In genomic region chr9:129783516-129784361, GRCh38 we compare ENCODE assay signal across 8 cellular contexts. TPM values are rescaled to one million over a fixed set of nuclear protein-coding genes. Genes with fewer than 3 reads are reported as not detected.
DNase-seq lines count a peak whose midpoint lies in the region; ATAC-seq, FAIRE-seq and TF ChIP-seq lines count a peak whose summit lies in the region.

No MANE protein-coding gene starts in this region.

- H3K9me3 ChIP-seq in A673 (ENCODE audit: low read depth, low read length, poor library complexity, severe bottlenecking) = no peaks in the 10 kb centered on the region

- no peak overlapping the region for H3K4me3 Mint-ChIP-seq in activated B cell treated with CpG ODN at 0.5 μM for 24 hours

- H3K9me3 Mint-ChIP-seq in activated B cell treated with CpG ODN at 0.5 μM for 24 hours = no peaks in the 10 kb centered on the region

- no peak overlapping the region for H3K4me3 ChIP-seq in A673 (ENCODE audit: low read depth, low read length, poor library complexity, severe bottlenecking)
- no peak overlapping the region for H3K4me3 ChIP-seq in bronchial epithelial cell (ENCODE audit: low read depth, low read length)
- no peak overlapping the region for H3K4me3 ChIP-seq in kidney epithelial cell (ENCODE audit: low read depth, low read length)

- TF ChIP-seq CTCF in A673 (conservative IDR thresholded peaks at IDR 0.05; ENCODE audit: low read depth, low read length) = peak; percentile 93
- TF ChIP-seq CTCF in activated B cell treated with CpG ODN at 0.5 μM for 24 hours (IDR thresholded peaks at IDR 0.05) = peak; percentile 74
- peak; percentile 82 for TF ChIP-seq CTCF in bronchial epithelial cell (IDR thresholded peaks at IDR 0.05; ENCODE audit: insufficient read depth, low read length, severe bottlenecking)
- TF ChIP-seq CTCF in kidney epithelial cell (IDR thresholded peaks at IDR 0.05; ENCODE audit: insufficient read depth, low read length, poor library complexity, severe bottlenecking) = peak; percentile 90

- peak; percentile 87 for DNase-seq in A673 (ENCODE audit: low spot score)
- peak; percentile 78 for DNase-seq in GM19238 (ENCODE audit: insufficient read length, low spot score)
- peak; percentile 79 for DNase-seq in NCI-H2171 (lab: John Stamatoyannopoulos, UW)
- peak; percentile 46 for DNase-seq in activated B cell treated with CpG ODN at 0.5 μM for 24 hours
- peak; percentile 43 for DNase-seq in bronchial epithelial cell (ENCODE audit: low read depth)
- no peak for DNase-seq in kidney epithelial cell (ENCODE audit: low read depth)
- DNase-seq in stimulated activated CD4-positive, alpha-beta T cell treated with anti-CD3 and anti-CD28 coated beads, Interleukin-2, amount 100 ng/mL, for 24 hours = peak; percentile 74 to 81

- POLR2A ChIA-PET in A673 (lab: Charles Lee; ENCODE audit: low non-redundant PET) (no interaction called here), activated B cell treated with CpG ODN at 0.5 μM for 24 hours (lab: Charles Lee) (interaction anchor here (0.6 to 1.4 kb wide), 4 partner anchors 173 to 645 kb away, joined by 3 to 7 read pairs (median 4); no protein-coding TSS in a partner anchor)

- peaks cover 15% of the 10 kb centered on the region for H3K27me3 Mint-ChIP-seq in activated B cell treated with CpG ODN at 0.5 μM for 24 hours

- CTCF ChIA-PET in A673 (lab: Charles Lee) (interaction anchor here (0.6 to 0.7 kb wide), 6 partner anchors 20 to 1193 kb away, joined by 3 to 9 read pairs (median 4); no protein-coding TSS in a partner anchor), activated B cell treated with CpG ODN at 0.5 μM for 24 hours (lab: Charles Lee) (interaction anchor here (1.5 to 5.4 kb wide), 7 partner anchors 24 to 652 kb away, joined by 4 to 18 read pairs (median 6); no protein-coding TSS in a partner anchor)

- no peaks in the 10 kb centered on the region for H3K4me1 ChIP-seq in A673 (ENCODE audit: insufficient read depth, low read length, poor library complexity, severe bottlenecking)

- no peak overlapping the region for H3K27ac ChIP-seq in A673 (ENCODE audit: low read depth, low read length, poor library complexity, severe bottlenecking)

- no peak for FAIRE-seq in bronchial epithelial cell (lab: Jason Lieb, UNC)

- peaks cover 3% of the 10 kb centered on the region for H3K4me1 Mint-ChIP-seq in activated B cell treated with CpG ODN at 0.5 μM for 24 hours

- H3K36me3 Mint-ChIP-seq in activated B cell treated with CpG ODN at 0.5 μM for 24 hours (ENCODE audit: low read depth) = no peaks in the 10 kb centered on the region

- H3K36me3 ChIP-seq in A673 (ENCODE audit: insufficient read depth, low read length, poor library complexity, severe bottlenecking) = no peaks in the 10 kb centered on the region
- H3K36me3 ChIP-seq in bronchial epithelial cell (ENCODE audit: control insufficient read depth, insufficient read depth, low read length) = no peaks in the 10 kb centered on the region
- no peaks in the 10 kb centered on the region for H3K36me3 ChIP-seq in kidney epithelial cell (ENCODE audit: control insufficient read depth, insufficient read depth, low read length)

- intact Hi-C loops in A673 (cut with micrococcal nuclease; ENCODE audit: unreplicated experiment) (loop anchor here (1.0 to 5.0 kb wide), 2 partner anchors 46 to 141 kb away; partner anchors contain the start of gene ASB6), activated B cell treated with CpG ODN at 0.5 μM for 24 hours (cut with micrococcal nuclease) (loop anchor here (1.0 to 5.0 kb wide), 6 partner anchors 46 to 776 kb away; partner anchors contain the start of gene ASB6)

- ATAC-seq in activated B cell treated with CpG ODN at 0.5 μM for 24 hours (ENCODE audit: low read depth) = peak; percentile 98
- no peak for ATAC-seq in HG02759 (IDR thresholded peaks at IDR 0.05; ENCODE audit: unreplicated experiment)

- H3K27me3 ChIP-seq in A673 (replicated peaks; ENCODE audit: insufficient read depth, low read depth, low read length, poor library complexity) = peaks cover 8% of the 10 kb centered on the region
- H3K27me3 ChIP-seq in bronchial epithelial cell (ENCODE audit: control insufficient read depth, insufficient read depth, low read length) = no peaks in the 10 kb centered on the region
- H3K27me3 ChIP-seq in kidney epithelial cell (ENCODE audit: control insufficient read depth, insufficient read depth, low read length) = no peaks in the 10 kb centered on the region

- BruUV-seq in A673 (replicated peaks; lab: Mats Ljungman, UMichigan) = no TSS peak

- H3K27ac Mint-ChIP-seq in activated B cell treated with CpG ODN at 0.5 μM for 24 hours = no peak overlapping the region

RNA-seq across cellular contexts. Expression of gene TOR1B, which starts 19.2 kb away (rescaled TPM):
- total RNA-seq in A673 (2021) = 47.6 and 50.0 TPM in 2 replicates
- total RNA-seq in activated B cell treated with CpG ODN at 0.5 μM for 24 hours = 11.8 and 15.3 TPM in 2 replicates
- 20.7 and 27.9 TPM in 2 replicates for total RNA-seq in bronchial epithelial cell
- 32.8 and 39.5 TPM in 2 replicates for total RNA-seq in kidney epithelial cell

RNA-seq across cellular contexts. Expression of gene PTGES, which starts 30.9 kb away (rescaled TPM):
- total RNA-seq in A673 (2021) (0.80 and 1.4 TPM in 2 replicates), activated B cell treated with CpG ODN at 0.5 μM for 24 hours (not detected in 2 replicates), bronchial epithelial cell (0.90 and 11.1 TPM in 2 replicates), kidney epithelial cell (37.9 and 39.5 TPM in 2 replicates)

RNA-seq across cellular contexts. Expression of gene TOR1A, which starts 40.2 kb away (rescaled TPM):
- total RNA-seq in A673 (2021) (42.8 and 46.3 TPM in 2 replicates), activated B cell treated with CpG ODN at 0.5 μM for 24 hours (28.5 and 29.5 TPM in 2 replicates), bronchial epithelial cell (12.7 and 19.2 TPM in 2 replicates), kidney epithelial cell (52.4 and 79.6 TPM in 2 replicates)

RNA-seq across cellular contexts. Expression of gene C9orf78, which starts 51.3 kb away (rescaled TPM):
- 52.6 and 60.4 TPM in 2 replicates for total RNA-seq in A673 (2021)
- 34.1 and 42.7 TPM in 2 replicates for total RNA-seq in activated B cell treated with CpG ODN at 0.5 μM for 24 hours
- total RNA-seq in bronchial epithelial cell = 55.8 and 65.8 TPM in 2 replicates
- total RNA-seq in kidney epithelial cell = 50.9 and 77.3 TPM in 2 replicates

RNA-seq across cellular contexts. Expression of gene USP20, which starts 51.5 kb away (rescaled TPM):
- total RNA-seq in A673 (2021) = 17.1 and 21.0 TPM in 2 replicates
- total RNA-seq in activated B cell treated with CpG ODN at 0.5 μM for 24 hours = 28.1 and 31.6 TPM in 2 replicates
- total RNA-seq in bronchial epithelial cell = 5.5 and 6.7 TPM in 2 replicates
- 15.7 and 27.3 TPM in 2 replicates for total RNA-seq in kidney epithelial cell
